ENCODE assay signal across 8 cellular contexts in genomic region chr3:143847787-143848631, GRCh38. TPM values are rescaled to one million over a fixed set of nuclear protein-coding genes. Genes with fewer than 3 reads are reported as not detected.
DNase-seq lines count a peak whose midpoint lies in the region; ATAC-seq and TF ChIP-seq lines count a peak whose summit lies in the region.

TSS of gene SLC9A9 (minus strand) at chr3:143848468. CDS start at chr3:143848322, 146 bp downstream.

- H3K9me3 ChIP-seq in BLaER1, result no peaks in the 10 kb centered on the region
- H3K9me3 ChIP-seq in fibroblast of lung (ENCODE audit: control insufficient read depth, insufficient read depth, low read depth, low read length), result no peaks in the 10 kb centered on the region
- H3K9me3 ChIP-seq in upper lobe of left lung, result no peaks in the 10 kb centered on the region

- H3K27ac ChIP-seq in BLaER1 (no peak within 1 kb of the TSS), fibroblast of lung (ENCODE audit: insufficient read depth, low read length) (peak within 1 kb of the TSS; percentile 63), upper lobe of left lung (peak within 1 kb of the TSS; percentile 36 to 74 (median 67))

- H2AFZ ChIP-seq in fibroblast of lung (ENCODE audit: low read length), result peak within 1 kb of the TSS; percentile 44

- peak in 2 of 4 donors; percentile 14 to 23 for TF ChIP-seq POLR2A in upper lobe of left lung (IDR thresholded peaks at IDR 0.05)

- peaks cover 3% of the 10 kb centered on the region for H3K79me2 ChIP-seq in fibroblast of lung (ENCODE audit: control insufficient read depth, insufficient read depth, low read length)

- TF ChIP-seq CTCF in fibroblast of lung (conservative IDR thresholded peaks at IDR 0.05 in 1 of 2, IDR thresholded peaks at IDR 0.05 in 1 of 2; ENCODE audit: low read depth in 1 of 2, low read length in 2 of 2) (no peak), upper lobe of left lung (IDR thresholded peaks at IDR 0.05) (no peak)

- no peaks in the 10 kb centered on the region for H3K27me3 ChIP-seq in BLaER1
- H3K27me3 ChIP-seq in fibroblast of lung (ENCODE audit: control insufficient read depth, insufficient read depth, low read length), result no peaks in the 10 kb centered on the region
- H3K27me3 ChIP-seq in upper lobe of left lung, result no peaks in the 10 kb centered on the region

- peak within 1 kb of the TSS; percentile 66 for H3K4me3 ChIP-seq in BLaER1
- H3K4me3 ChIP-seq in fibroblast of lung (replicated peaks in 1 of 4; ENCODE audit: control extremely low read depth in 1 of 4, insufficient read depth in 1 of 4, low read depth in 3 of 4, low read length in 4 of 4), result peak within 1 kb of the TSS; percentile 63 to 96 (median 85)
- peak within 1 kb of the TSS; percentile 55 to 61 (median 56) for H3K4me3 ChIP-seq in upper lobe of left lung

- H4K20me1 ChIP-seq in BLaER1 (no peaks in the 10 kb centered on the region), fibroblast of lung (ENCODE audit: control insufficient read depth, extremely low read depth, insufficient read depth, low read length) (no peaks in the 10 kb centered on the region)

- DNase-seq in NCI-H774 (lab: John Stamatoyannopoulos, UW) (peak; percentile 20), fibroblast of lung (ENCODE audit: low read depth in 2 of 2) (peak; percentile 79 to 85), myocyte (ENCODE audit: low read depth) (peak; percentile 73), upper lobe of left lung (peak in 1 of 2 donors; percentile 49)
- DNase-seq in activated T-cell treated with anti-CD3 and anti-CD28 coated beads, Interleukin-2, amount 50 U/mL, for 48 hours, result peak; percentile 35 to 38

- H3K4me1 ChIP-seq in BLaER1 (peaks cover 11% of the 10 kb centered on the region), fibroblast of lung (ENCODE audit: control insufficient read depth, extremely low read depth, insufficient read depth, low read length) (peaks cover 19% of the 10 kb centered on the region), upper lobe of left lung (peaks cover 7 to 35% (median 17%) of the 10 kb centered on the region in 4 donors)

- H3K36me3 ChIP-seq in BLaER1 (no peaks in the 10 kb centered on the region), fibroblast of lung (ENCODE audit: control insufficient read depth, insufficient read depth, low read length) (no peaks in the 10 kb centered on the region), upper lobe of left lung (no peaks in the 10 kb centered on the region)

- TF ChIP-seq EP300 in upper lobe of left lung (IDR thresholded peaks at IDR 0.05), result no peak

- peak; percentile 85 for ATAC-seq in GM18870 (IDR thresholded peaks at IDR 0.05; ENCODE audit: unreplicated experiment)
- peak; percentile 72 for ATAC-seq in HG03060 (IDR thresholded peaks at IDR 0.05; ENCODE audit: low read depth, unreplicated experiment)
- peak; percentile 62 to 91 for ATAC-seq in upper lobe of left lung (ENCODE audit: low FRiP score in 2 of 2)

- 2 to 4% methylated on average over 12 to 15 of the region's 15 CpGs for WGBS in upper lobe of left lung, 2 donors

- H3K4me2 ChIP-seq in BLaER1, result peak within 1 kb of the TSS; percentile 85
- peak within 1 kb of the TSS; percentile 65 for H3K4me2 ChIP-seq in fibroblast of lung (ENCODE audit: extremely low read depth, insufficient read depth, low read length)

- H3K9ac ChIP-seq in BLaER1 (peak within 1 kb of the TSS; percentile 57), fibroblast of lung (ENCODE audit: insufficient read depth, low read length) (peak within 1 kb of the TSS; percentile 60)

RNA-seq across cellular contexts. Expression of gene SLC9A9, which starts in this region (rescaled TPM):
- total RNA-seq in fibroblast of lung (33.9 and 74.0 TPM in 2 replicates), myocyte (7.4 and 13.2 TPM in 2 replicates), upper lobe of left lung (10 to 100 TPM in 3 of 6 donors, 1 to 10 TPM in 3; 4.2 to 20.4 (median 8.7) TPM)
- polyA plus RNA-seq in fibroblast of lung, result 14.3 and 17.1 TPM in 2 replicates
- 11.4 and 12.8 TPM in 2 replicates for polyA plus RNA-seq in fibroblast of lung (2012)
- polyA minus RNA-seq in fibroblast of lung (ENCODE audit: low replicate concordance), result 16.8 and 28.5 TPM in 2 replicates
- polyA plus RNA-seq in myocyte (2012), result 3.9 TPM
